ENCODE assay signal across 20 cellular contexts in the genomic region with DNA sequence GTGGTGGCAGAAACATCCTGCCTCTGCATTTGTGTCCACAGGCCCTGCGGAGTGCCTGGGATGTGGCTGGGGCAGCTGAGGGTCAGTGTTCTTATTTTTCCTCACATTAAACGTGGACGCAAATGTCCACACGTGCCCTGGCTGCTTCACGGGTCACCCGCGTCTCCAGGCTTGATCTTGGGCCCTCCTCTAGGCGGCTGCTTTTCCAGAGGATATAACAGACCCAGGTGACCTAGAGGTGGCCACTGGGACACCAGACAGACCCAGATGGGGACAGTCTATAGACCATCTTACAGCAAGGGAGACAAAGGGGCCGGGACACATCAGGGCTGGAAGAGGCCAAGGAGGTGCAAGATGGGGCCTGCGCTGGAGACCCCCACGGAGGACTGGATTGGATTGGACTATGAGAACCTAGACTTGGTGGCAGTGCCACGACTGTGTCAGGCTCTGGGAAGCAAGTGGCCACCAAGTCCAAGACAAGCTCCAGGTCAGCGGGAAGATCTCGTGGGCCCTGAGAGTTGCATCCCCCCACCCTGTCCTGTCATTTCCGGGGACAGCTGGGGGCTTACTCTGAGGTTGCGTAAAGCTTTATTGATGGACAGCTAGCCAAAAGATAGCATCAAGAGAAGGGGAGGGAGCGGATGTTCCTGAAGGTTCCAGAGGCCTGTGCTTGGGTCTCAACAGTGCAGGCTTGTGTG. TPM values are rescaled to one million over a fixed set of nuclear protein-coding genes. Genes with fewer than 3 reads are reported as not detected.
A peak's percentile ranks its signal among the peaks of the same experiment; 100 is the strongest.
DNase-seq lines count a peak whose midpoint lies in the region; ATAC-seq and TF ChIP-seq lines count a peak whose summit lies in the region.
"Had no signal": no experiment of that assay in that cellular context is flagged by ENCODE, and none has a peak within 500 bp of the region (broad histone marks: within the 10 kb centered on the region; RNA-seq: fewer than 3 reads in every experiment).

No MANE protein-coding gene starts in this region.

- H3K27ac Mint-ChIP-seq in WTC11, result peak overlapping the region; percentile 52; the same call in 1 of the 2 replicates

- H3K27me3 Mint-ChIP-seq in WTC11 (ENCODE audit: low read depth), result no peaks in the 10 kb centered on the region; the same call in 1 of the 2 replicates

- 79% methylated on average over 7 of the region's 17 CpGs for WGBS in esophagus muscularis mucosa
- 92 to 94% methylated on average over 15 to 17 of the region's 17 CpGs for WGBS in thyroid gland, 2 donors

- H3K4me1 Mint-ChIP-seq in WTC11, result peaks cover 80% of the 10 kb centered on the region

- H3K36me3 ChIP-seq in esophagus muscularis mucosa (no peaks in the 10 kb centered on the region), right atrium auricular region (no peaks in the 10 kb centered on the region), gastrocnemius medialis (no peaks in the 10 kb centered on the region), thyroid gland (no peaks in the 10 kb centered on the region)
- H3K36me3 ChIP-seq: SJCRH30 had no signal

- peak overlapping the region; percentile 59 to 92 (median 88) for H3K27ac ChIP-seq in esophagus muscularis mucosa (replicated peaks in 1 of 4)
- peak overlapping the region; percentile 91 to 92 for H3K27ac ChIP-seq in right atrium auricular region
- peak overlapping the region; percentile 42 to 86 (median 72) for H3K27ac ChIP-seq in gastrocnemius medialis
- H3K27ac ChIP-seq in thyroid gland, result no peak overlapping the region
- H3K27ac ChIP-seq: BLaER1, KMS-11, PC-9, RWPE1, SJCRH30 had no signal

- CTCF ChIA-PET in WTC11 (lab: Charles Lee), result interaction anchor here (2.0 to 2.9 kb wide), 3 partner anchors 8 to 114 kb away, joined by 6 to 10 read pairs (median 8); no protein-coding TSS in a partner anchor

- no peaks in the 10 kb centered on the region for H3K27me3 ChIP-seq in esophagus muscularis mucosa
- no peaks in the 10 kb centered on the region for H3K27me3 ChIP-seq in right atrium auricular region
- no peaks in the 10 kb centered on the region for H3K27me3 ChIP-seq in gastrocnemius medialis
- H3K27me3 ChIP-seq in thyroid gland, result no peaks in the 10 kb centered on the region
- H3K27me3 ChIP-seq: BLaER1 had no signal

- H3K4me3 ChIP-seq in esophagus muscularis mucosa (no peak overlapping the region), right atrium auricular region (no peak overlapping the region), gastrocnemius medialis (no peak overlapping the region), thyroid gland (replicated peaks in 1 of 3) (no peak overlapping the region)
- H3K4me3 ChIP-seq: BLaER1, PC-9, SJCRH30 had no signal

- H3K4me1 ChIP-seq in esophagus muscularis mucosa (peaks cover 61 to 100% (median 81%) of the 10 kb centered on the region in 4 donors), right atrium auricular region (peaks cover 0 to 52% of the 10 kb centered on the region in 2 donors), gastrocnemius medialis (peaks cover 40 to 44% of the 10 kb centered on the region in 2 donors), thyroid gland (no peaks in the 10 kb centered on the region)
- H3K4me1 ChIP-seq: SJCRH30 had no signal

- DNase-seq in WTC11 (ENCODE audit: low spot score) (no peak), esophagus muscularis mucosa (ENCODE audit: extremely low spot score) (no peak), right atrium auricular region (ENCODE audit: low spot score) (no peak), gastrocnemius medialis (no peak), midbrain (lab: John Stamatoyannopoulos, UW) (no peak), thyroid gland (no peak)
- DNase-seq: Calu3; CD4-positive, alpha-beta memory T cell; GF-D8; NCI-H1417; NCI-H187 treated with DMSO at 0.1 percent for 48 hours; NCI-H226; NCI-H524 treated with DMSO at 0.1 percent for 48 hours; PC-9; SJCRH30 had no signal

- H3K9me3 Mint-ChIP-seq in WTC11, result no peaks in the 10 kb centered on the region
- H3K9me3 Mint-ChIP-seq: CD4-positive, alpha-beta memory T cell had no signal

- H3K4me3 Mint-ChIP-seq in WTC11, result no peak overlapping the region
- H3K4me3 Mint-ChIP-seq: CD4-positive, alpha-beta memory T cell had no signal

- H3K9me3 ChIP-seq in esophagus muscularis mucosa (no peaks in the 10 kb centered on the region), right atrium auricular region (no peaks in the 10 kb centered on the region), gastrocnemius medialis (no peaks in the 10 kb centered on the region), thyroid gland (no peaks in the 10 kb centered on the region)
- H3K9me3 ChIP-seq: BLaER1, SJCRH30 had no signal

- intact Hi-C loops in esophagus muscularis mucosa (cut with DNase I), result no loop called here
- intact Hi-C loops in gastrocnemius medialis (cut with DNase I; ENCODE audit: low total_unique reads), result no loop called here
- intact Hi-C loops in thyroid gland (cut with DNase I), result no loop called here

- TF ChIP-seq POLR2A in esophagus muscularis mucosa (IDR thresholded peaks at IDR 0.05; ENCODE audit: low read depth) (no peak), gastrocnemius medialis (IDR thresholded peaks at IDR 0.05) (no peak), thyroid gland (IDR thresholded peaks at IDR 0.05) (no peak)

- TF ChIP-seq CTCF in WTC11 (IDR thresholded peaks at IDR 0.05), result no peak
- no peak for TF ChIP-seq CTCF in esophagus muscularis mucosa (IDR thresholded peaks at IDR 0.05)
- TF ChIP-seq CTCF in right atrium auricular region (IDR thresholded peaks at IDR 0.05), result no peak
- no peak for TF ChIP-seq CTCF in gastrocnemius medialis (IDR thresholded peaks at IDR 0.05 in 4 of 5, conservative IDR thresholded peaks at IDR 0.05 in 1 of 5)
- TF ChIP-seq CTCF in thyroid gland (IDR thresholded peaks at IDR 0.05), result no peak

- no peak for TF ChIP-seq EP300 in esophagus muscularis mucosa (IDR thresholded peaks at IDR 0.05)

- POLR2A ChIA-PET in WTC11 (lab: Charles Lee), result no interaction called here

- ATAC-seq in WTC11 (no peak), gastrocnemius medialis (no peak), HG03442 (IDR thresholded peaks at IDR 0.05; ENCODE audit: unreplicated experiment) (no peak), esophagus mucosa (no peak)

- in situ Hi-C loops in gastrocnemius medialis (cut with MboI; ENCODE audit: low sequenced_read_pairs in 4 of 4), result no loop called here

- H3K36me3 Mint-ChIP-seq in WTC11, result no peaks in the 10 kb centered on the region
- H3K36me3 Mint-ChIP-seq: CD4-positive, alpha-beta memory T cell had no signal

TF ChIP-seq in WTC11, 78 proteins besides CTCF, POLR2A, EP300 and RAD21 (continues in another document):
- TF ChIP-seq NFE2L1 (CRISPR knock-in tag; IDR thresholded peaks at IDR 0.05) (no peak), ZNF532 (CRISPR knock-in tag; IDR thresholded peaks at IDR 0.05; ENCODE audit: borderline replicate concordance) (no peak), JUN (CRISPR knock-in tag; IDR thresholded peaks at IDR 0.05) (no peak), MXD4 (CRISPR knock-in tag; IDR thresholded peaks at IDR 0.05; ENCODE audit: borderline replicate concordance) (no peak)
- TF ChIP-seq, protein P1, sequence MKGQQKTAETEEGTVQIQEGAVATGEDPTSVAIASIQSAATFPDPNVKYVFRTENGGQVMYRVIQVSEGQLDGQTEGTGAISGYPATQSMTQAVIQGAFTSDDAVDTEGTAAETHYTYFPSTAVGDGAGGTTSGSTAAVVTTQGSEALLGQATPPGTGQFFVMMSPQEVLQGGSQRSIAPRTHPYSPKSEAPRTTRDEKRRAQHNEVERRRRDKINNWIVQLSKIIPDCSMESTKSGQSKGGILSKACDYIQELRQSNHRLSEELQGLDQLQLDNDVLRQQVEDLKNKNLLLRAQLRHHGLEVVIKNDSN (CRISPR knock-in tag; IDR thresholded peaks at IDR 0.05), result no peak

RNA-seq across cellular contexts. Expression of gene WNK2, which starts 6.9 kb away (rescaled TPM):
- total RNA-seq in WTC11 (2021) (113 to 121 TPM (median 120 TPM) in 3 replicates), esophagus muscularis mucosa (10 to 100 TPM; 18.6 to 89.9 (median 40.8) TPM), right atrium auricular region (100 to 1,000 TPM in 1 of 2 donors, 10 to 100 TPM in 1; 61.4 to 132 TPM), gastrocnemius medialis (10 to 100 TPM; 11.3 to 43.0 (median 24.7) TPM), thyroid gland (1 to 10 TPM in 3 of 4 donors, under 1 TPM in 1; 0.94 to 8.5 (median 8.1) TPM), esophagus mucosa (0.92 TPM)
- total RNA-seq: SJCRH30 had no signal

RNA-seq across cellular contexts. Expression of gene NINJ1, which starts 56.8 kb away (rescaled TPM):
- total RNA-seq in WTC11 (2021), result 35.6 to 41.3 TPM (median 37.7 TPM) in 3 replicates
- 10 to 100 TPM; 69.3 to 90.6 (median 72.7) TPM for total RNA-seq in esophagus muscularis mucosa
- 10 to 100 TPM; 65.5 to 89.4 TPM for total RNA-seq in right atrium auricular region
- 10 to 100 TPM; 28.5 to 58.5 (median 45.7) TPM for total RNA-seq in gastrocnemius medialis
- total RNA-seq in thyroid gland, result 100 to 1,000 TPM in 2 of 4 donors, 10 to 100 TPM in 2; 82.9 to 168 (median 121) TPM
- 16.9 TPM for total RNA-seq in esophagus mucosa

Comparison
In these comparisons a context has a peak if more than half of its experiments do, and no peak if none do; other contexts are left out.
1. H3K27ac ChIP-seq: peak in esophagus muscularis mucosa (4 of 4), right atrium auricular region (2 of 2) and gastrocnemius medialis (4 of 4); none in thyroid gland (0 of 3).